ENCODE assay signal across 2 cellular contexts in genomic region chr16:2299121-2299914, GRCh38.
TF ChIP-seq lines count a peak whose summit lies in the region.

No MANE protein-coding gene starts in this region.

TF ChIP-seq in IMR-90, 13 proteins besides CTCF, POLR2A, EP300 and RAD21:
- no peak for TF ChIP-seq FOS (IDR thresholded peaks at IDR 0.05; ENCODE audit: low read depth, low read length)
- TF ChIP-seq MXI1 (IDR thresholded peaks at IDR 0.05; ENCODE audit: borderline replicate concordance, low read depth, low read length), result no peak
- TF ChIP-seq USF2 (IDR thresholded peaks at IDR 0.05; ENCODE audit: low read depth, low read length), result no peak
- TF ChIP-seq CHD1 (IDR thresholded peaks at IDR 0.05; ENCODE audit: low read depth, low read length), result no peak
- no peak for TF ChIP-seq MAFK (IDR thresholded peaks at IDR 0.05; ENCODE audit: low read depth, low read length)

TF ChIP-seq in H1, 55 proteins besides CTCF, POLR2A, EP300 and RAD21:
- TF ChIP-seq SIN3A (conservative IDR thresholded peaks at IDR 0.05 in 1 of 2, IDR thresholded peaks at IDR 0.05 in 1 of 2; ENCODE audit: low read depth in 1 of 2, low read length in 2 of 2), result no peak
- no peak for TF ChIP-seq FOSL1 (IDR thresholded peaks at IDR 0.05; ENCODE audit: insufficient read depth, low read depth, low read length)
- TF ChIP-seq HDAC6 (IDR thresholded peaks at IDR 0.05; ENCODE audit: low read depth, low read length), result no peak
- TF ChIP-seq ASH2L (IDR thresholded peaks at IDR 0.05; ENCODE audit: low read length), result no peak
- no peak for TF ChIP-seq CTBP2 (IDR thresholded peaks at IDR 0.05; ENCODE audit: borderline replicate concordance, insufficient read depth, insufficient read length, low read length)
- TF ChIP-seq KDM5A (IDR thresholded peaks at IDR 0.05; ENCODE audit: low read length), result no peak
- no peak for TF ChIP-seq GABPA (IDR thresholded peaks at IDR 0.05; ENCODE audit: borderline replicate concordance, insufficient read depth, low read length)
- no peak for TF ChIP-seq SUZ12 (IDR thresholded peaks at IDR 0.05; ENCODE audit: low read length)
- TF ChIP-seq EGR1 (IDR thresholded peaks at IDR 0.05; ENCODE audit: borderline replicate concordance, low read depth, low read length), result no peak
- no peak for TF ChIP-seq CHD2 (IDR thresholded peaks at IDR 0.05; ENCODE audit: low read length)
- no peak for TF ChIP-seq TAF7 (optimal IDR thresholded peaks at IDR 0.05; ENCODE audit: borderline replicate concordance, low read depth, low read length)
- no peak for TF ChIP-seq TEAD4 (IDR thresholded peaks at IDR 0.05; ENCODE audit: low read depth, low read length)
- no peak for TF ChIP-seq SRF (IDR thresholded peaks at IDR 0.05; ENCODE audit: low read depth, low read length)
- no peak for TF ChIP-seq CBX8 (IDR thresholded peaks at IDR 0.05; ENCODE audit: borderline replicate concordance, low read depth, low read length)
